Comparison of ENCODE assay signal across 1 cellular context in genomic region chr7:87330942-87331341, GRCh38.
TF ChIP-seq lines count a peak whose summit lies in the region.

No MANE protein-coding gene starts in this region.

TF ChIP-seq in HEK293, 187 proteins besides CTCF, POLR2A, EP300 and RAD21:
- TF ChIP-seq PRDM10 (tag by site-specific recombination; IDR thresholded peaks at IDR 0.05), result peak; percentile 34; the same call in 1 of the 2 replicates
- TF ChIP-seq HOXA7 (CRISPR knock-in tag; IDR thresholded peaks at IDR 0.05; ENCODE audit: borderline replicate concordance), result no peak
- TF ChIP-seq KLF7 (tag by site-specific recombination; IDR thresholded peaks at IDR 0.05; ENCODE audit: borderline replicate concordance), result no peak
- no peak for TF ChIP-seq ZNF292 (tag by site-specific recombination; IDR thresholded peaks at IDR 0.05; ENCODE audit: borderline replicate concordance, low read depth)
- TF ChIP-seq ZNF174 (tag by site-specific recombination; IDR thresholded peaks at IDR 0.05), result no peak
